27 cellular contexts compared by ENCODE assay signal in the genomic region with DNA sequence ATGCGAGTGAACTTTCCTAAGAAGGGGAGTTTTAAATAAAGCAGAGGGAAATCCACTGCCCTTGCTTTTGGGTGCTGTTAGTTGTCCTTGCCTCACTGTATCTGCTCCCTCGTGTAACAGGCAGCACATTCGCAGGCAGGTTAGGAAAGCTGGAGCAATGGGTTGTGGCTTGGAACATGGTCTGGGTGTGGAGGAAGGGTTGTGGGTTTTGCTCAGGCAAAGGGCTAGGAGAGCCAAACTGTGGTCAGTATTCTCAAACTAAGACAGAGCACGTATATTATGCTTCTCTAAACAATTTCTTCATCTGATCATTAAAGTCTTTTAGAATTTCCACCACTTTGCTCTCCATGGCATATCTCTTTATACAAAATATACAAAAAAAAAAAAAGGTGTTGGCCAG.
"Had no signal": no experiment of that assay in that cellular context is flagged by ENCODE, and none has a peak within 500 bp of the region (broad histone marks: within the 10 kb centered on the region; RNA-seq: fewer than 3 reads in every experiment).

No MANE protein-coding gene starts in this region.

- H3K9me3 ChIP-seq: adrenal gland, body of pancreas, esophagus squamous epithelium had no signal

- H3K4me3 ChIP-seq: adrenal gland, body of pancreas, cardiac muscle cell, coronary artery, dorsolateral prefrontal cortex, esophagus squamous epithelium had no signal

- H3K4me1 ChIP-seq: adrenal gland, esophagus squamous epithelium had no signal

- FAIRE-seq: frontal cortex had no signal

- ATAC-seq: activated CD4-positive, alpha-beta T cell treated with anti-CD3 and anti-CD28 coated beads for 36 hours; activated CD8-positive, alpha-beta memory T cell treated with anti-CD3 and anti-CD28 coated beads, Interleukin-2, amount 10 ng/mL, durations not matched to agents 7 days and 5 days; activated CD8-positive, alpha-beta T cell treated with anti-CD3 and anti-CD28 coated beads, Interleukin-2, amount 10 ng/mL, durations not matched to agents 7 days and 5 days; activated naive CD8-positive, alpha-beta T cell treated with anti-CD3 and anti-CD28 coated beads, Interleukin-2, amount 50 U/mL, for 24 hours; body of pancreas; effector memory CD8-positive, alpha-beta T cell had no signal

- H3K36me3 ChIP-seq: adrenal gland, cardiac muscle cell, esophagus squamous epithelium had no signal

- H3K27ac ChIP-seq: adrenal gland, body of pancreas, cardiac muscle cell, coronary artery, epithelial cell of prostate, esophagus squamous epithelium had no signal

- H3K27me3 ChIP-seq: adrenal gland, body of pancreas, cardiac muscle cell, dorsolateral prefrontal cortex, esophagus squamous epithelium had no signal

- DNase-seq: activated CD4-positive, alpha-beta memory T cell treated with anti-CD3 and anti-CD28 coated beads for 36 hours; activated CD4-positive, alpha-beta T cell treated with anti-CD3 and anti-CD28 coated beads for 36 hours; activated CD4-positive, alpha-beta T cell treated with anti-CD3 and anti-CD28 coated beads, Interleukin-2, amount 10 ng/mL, durations not matched to agents 24 days and 14 days; activated CD4-positive, CD25-positive, alpha-beta regulatory T cell; activated CD4-positive, CD25-positive, alpha-beta regulatory T cell treated with anti-CD3 and anti-CD28 coated beads, Interleukin-2, amount 50 U/mL, for 72 hours; activated CD8-positive, alpha-beta memory T cell treated with anti-CD3 and anti-CD28 coated beads, Interleukin-2, amount 10 ng/mL, durations not matched to agents 7 days and 5 days; activated CD8-positive, alpha-beta memory T cell treated with anti-CD3 and anti-CD28 coated beads, Interleukin-2, amount 50 U/mL, for 4 hours; activated CD8-positive, alpha-beta T cell treated with anti-CD3 and anti-CD28 coated beads, Interleukin-2, amount 10 ng/mL, durations not matched to agents 7 days and 5 days; activated effector memory CD4-positive, alpha-beta T cell treated with anti-CD3 and anti-CD28 coated beads, Interleukin-2, amount 50 U/mL, for 16 hours; activated naive CD4-positive, alpha-beta T cell treated with anti-CD3 and anti-CD28 coated beads for 36 hours; activated naive CD8-positive, alpha-beta T cell treated with anti-CD3 and anti-CD28 coated beads for 36 hours; activated naive CD8-positive, alpha-beta T cell treated with anti-CD3 and anti-CD28 coated beads, Interleukin-2, amount 50 U/mL, for 24 hours; activated T-cell treated with anti-CD3 and anti-CD28 coated beads, Interleukin-2, amount 50 U/mL, for 1 hour; activated T-cell treated with anti-CD3 and anti-CD28 coated beads, Interleukin-2, amount 50 U/mL, for 48 hours; adrenal gland; amygdala; aorta; body of pancreas; central memory CD4-positive, alpha-beta T cell; dorsolateral prefrontal cortex; effector memory CD8-positive, alpha-beta T cell; esophagus squamous epithelium; head of caudate nucleus had no signal
